19 cellular contexts compared by ENCODE assay signal in genomic region chr18:56389190-56389589, GRCh38.
"Had no signal": no experiment of that assay in that cellular context is flagged by ENCODE, and none has a peak within 500 bp of the region (broad histone marks: within the 10 kb centered on the region; RNA-seq: fewer than 3 reads in every experiment).

No MANE protein-coding gene starts in this region.

- H3K36me3 ChIP-seq: left lung, ovary, spleen, stomach, thoracic aorta, upper lobe of right lung had no signal

- H3K4me1 Mint-ChIP-seq: activated B cell treated with CpG ODN at 0.5 μM for 24 hours; activated naive CD8-positive, alpha-beta T cell treated with anti-CD3 and anti-CD28 coated beads for 36 hours; central memory CD8-positive, alpha-beta T cell; memory B cell had no signal

- H3K36me3 Mint-ChIP-seq: activated naive CD8-positive, alpha-beta T cell treated with anti-CD3 and anti-CD28 coated beads for 36 hours; brain; memory B cell had no signal

- H2AFZ ChIP-seq: hepatocyte had no signal

- ATAC-seq: activated CD8-positive, alpha-beta T cell treated with anti-CD3 and anti-CD28 coated beads for 36 hours; sciatic nerve had no signal

- H3K4me3 ChIP-seq: hepatocyte, left lung, ovary, spleen, stomach, thoracic aorta, upper lobe of right lung had no signal

- DNase-seq: activated B cell treated with CpG ODN at 0.5 μM for 24 hours; activated CD4-positive, alpha-beta T cell treated with anti-CD3 and anti-CD28 coated beads for 48 hours; activated CD8-positive, alpha-beta T cell treated with anti-CD3 and anti-CD28 coated beads for 36 hours; activated naive CD8-positive, alpha-beta T cell treated with anti-CD3 and anti-CD28 coated beads for 36 hours; activated T-cell treated with anti-CD3 and anti-CD28 coated beads, Interleukin-2, amount 50 U/mL, for 48 hours; islet precursor cell; left lung; ovary; spleen; stomach; upper lobe of right lung had no signal

- H3K27me3 ChIP-seq: hepatocyte, left lung, ovary, spleen, stomach, upper lobe of right lung had no signal

- H3K4me1 ChIP-seq: left lung, spleen, stomach, upper lobe of right lung had no signal

- H3K4me3 Mint-ChIP-seq: activated B cell treated with CpG ODN at 0.5 μM for 24 hours; activated CD8-positive, alpha-beta T cell treated with anti-CD3 and anti-CD28 coated beads for 36 hours; activated naive CD8-positive, alpha-beta T cell treated with anti-CD3 and anti-CD28 coated beads for 36 hours; brain; central memory CD8-positive, alpha-beta T cell; dendritic cell treated with granulocyte-macrophage colony-stimulating factor and Interleukin-4, amounts not matched to agents 40 ng/mL and 50 ng/mL, for 4 days; memory B cell; nephron had no signal

- H3K27ac Mint-ChIP-seq: activated B cell treated with CpG ODN at 0.5 μM for 24 hours; activated CD8-positive, alpha-beta T cell treated with anti-CD3 and anti-CD28 coated beads for 36 hours; activated naive CD8-positive, alpha-beta T cell treated with anti-CD3 and anti-CD28 coated beads for 36 hours; dendritic cell treated with granulocyte-macrophage colony-stimulating factor and Interleukin-4, amounts not matched to agents 40 ng/mL and 50 ng/mL, for 4 days; memory B cell; nephron had no signal

- H3K27me3 Mint-ChIP-seq: activated B cell treated with CpG ODN at 0.5 μM for 24 hours; activated naive CD8-positive, alpha-beta T cell treated with anti-CD3 and anti-CD28 coated beads for 36 hours; brain; central memory CD8-positive, alpha-beta T cell; dendritic cell treated with granulocyte-macrophage colony-stimulating factor and Interleukin-4, amounts not matched to agents 40 ng/mL and 50 ng/mL, for 4 days had no signal

- H3K9me3 ChIP-seq: left lung, ovary, spleen, stomach, thoracic aorta, upper lobe of right lung had no signal

- H3K4me2 ChIP-seq: hepatocyte had no signal

- H3K27ac ChIP-seq: hepatocyte, left lung, ovary, spleen, stomach, thoracic aorta, upper lobe of right lung had no signal

- H3K9me3 Mint-ChIP-seq: activated B cell treated with CpG ODN at 0.5 μM for 24 hours; activated CD8-positive, alpha-beta T cell treated with anti-CD3 and anti-CD28 coated beads for 36 hours; activated naive CD8-positive, alpha-beta T cell treated with anti-CD3 and anti-CD28 coated beads for 36 hours; brain; central memory CD8-positive, alpha-beta T cell; dendritic cell treated with granulocyte-macrophage colony-stimulating factor and Interleukin-4, amounts not matched to agents 40 ng/mL and 50 ng/mL, for 4 days; memory B cell; nephron had no signal

- H3K79me2 ChIP-seq: hepatocyte had no signal
